Comparison of ENCODE assay signal across 9 cellular contexts in genomic region chr1:53777272-53777671, GRCh38.
"Had no signal": no experiment of that assay in that cellular context is flagged by ENCODE, and none has a peak within 500 bp of the region (broad histone marks: within the 10 kb centered on the region; RNA-seq: fewer than 3 reads in every experiment).

No MANE protein-coding gene starts in this region.

- H3K27ac ChIP-seq: VCaP, WERI-Rb-1 had no signal

- ATAC-seq: activated CD4-positive, alpha-beta T cell treated with anti-CD3 and anti-CD28 coated beads for 36 hours; activated CD4-positive, CD25-positive, alpha-beta regulatory T cell treated with anti-CD3 and anti-CD28 coated beads, Interleukin-2, amount 50 U/mL, for 24 hours; activated CD8-positive, alpha-beta memory T cell treated with anti-CD3 and anti-CD28 coated beads, Interleukin-2, amount 10 ng/mL, durations not matched to agents 7 days and 5 days; activated CD8-positive, alpha-beta T cell treated with anti-CD3 and anti-CD28 coated beads for 36 hours; activated CD8-positive, alpha-beta T cell treated with anti-CD3 and anti-CD28 coated beads, Interleukin-2, amount 10 ng/mL, durations not matched to agents 7 days and 5 days; T-helper 17 cell; WTC11 had no signal
